Comparison of ENCODE assay signal across 22 cellular contexts in genomic region chr18:26516964-26517363, GRCh38. TPM values are rescaled to one million over a fixed set of nuclear protein-coding genes. Genes with fewer than 3 reads are reported as not detected.
DNase-seq lines count a peak whose midpoint lies in the region; ATAC-seq and TF ChIP-seq lines count a peak whose summit lies in the region.
"Had no signal": no experiment of that assay in that cellular context is flagged by ENCODE, and none has a peak within 500 bp of the region (broad histone marks: within the 10 kb centered on the region; RNA-seq: fewer than 3 reads in every experiment).

No MANE protein-coding gene starts in this region.

- H3K4me1 ChIP-seq in iPS-20b (ENCODE audit: insufficient read depth, low read length) = peaks cover 18% of the 10 kb centered on the region; the same call in 1 of the 2 replicates
- H3K4me1 ChIP-seq: ascending aorta, sigmoid colon had no signal

- H3K4me3 Mint-ChIP-seq in type B pancreatic cell = peak overlapping the region; percentile 45
- H3K4me3 Mint-ChIP-seq: activated CD4-positive, alpha-beta T cell treated with anti-CD3 and anti-CD28 coated beads for 36 hours; activated CD8-positive, alpha-beta T cell treated with anti-CD3 and anti-CD28 coated beads, Interleukin-2, amount 10 ng/mL, durations not matched to agents 7 days and 5 days; activated naive CD8-positive, alpha-beta T cell; CD4-positive, alpha-beta T cell; IgD-negative memory B cell; stimulated activated naive CD8-positive, alpha-beta T cell treated with anti-CD3 and anti-CD28 coated beads, Interleukin-15, Interleukin-2, amounts not matched to agents 100 ng/mL and 50 ng/mL, for 24 hours; T-helper 17 cell had no signal

- H3K36me3 ChIP-seq in brain microvascular endothelial cell (replicated peaks) (no peaks in the 10 kb centered on the region), iPS-20b (ENCODE audit: insufficient read depth, low read depth, low read length) (no peaks in the 10 kb centered on the region)
- H3K36me3 ChIP-seq: ascending aorta, sigmoid colon had no signal

- H3K27ac Mint-ChIP-seq in type B pancreatic cell = peak overlapping the region; percentile 26
- H3K27ac Mint-ChIP-seq: activated CD4-positive, alpha-beta T cell treated with anti-CD3 and anti-CD28 coated beads for 36 hours; activated CD8-positive, alpha-beta T cell treated with anti-CD3 and anti-CD28 coated beads, Interleukin-2, amount 10 ng/mL, durations not matched to agents 7 days and 5 days; activated naive CD8-positive, alpha-beta T cell; CD4-positive, alpha-beta T cell; IgD-negative memory B cell; stimulated activated naive CD8-positive, alpha-beta T cell treated with anti-CD3 and anti-CD28 coated beads, Interleukin-15, Interleukin-2, amounts not matched to agents 100 ng/mL and 50 ng/mL, for 24 hours; T-helper 17 cell had no signal

- H3K27me3 Mint-ChIP-seq in type B pancreatic cell = no peaks in the 10 kb centered on the region
- H3K27me3 Mint-ChIP-seq: activated CD4-positive, alpha-beta T cell treated with anti-CD3 and anti-CD28 coated beads for 36 hours; activated naive CD8-positive, alpha-beta T cell; CD4-positive, alpha-beta T cell; IgD-negative memory B cell; stimulated activated naive CD8-positive, alpha-beta T cell treated with anti-CD3 and anti-CD28 coated beads, Interleukin-15, Interleukin-2, amounts not matched to agents 100 ng/mL and 50 ng/mL, for 24 hours; T-helper 17 cell had no signal

- in situ Hi-C loops in brain microvascular endothelial cell (cut with HindIII; ENCODE audit: low pct_ligation_motif_present, low sequenced_read_pairs) = no loop called here

- DNase-seq in Right ventricle myocardium superior (no peak), Right ventricle myocardium inferior (ENCODE audit: missing footprints) (no peak), brain microvascular endothelial cell (peak; percentile 46), type B pancreatic cell (ENCODE audit: extremely low spot score, unreplicated experiment) (no peak), SK-N-DZ (ENCODE audit: low spot score) (no peak)
- DNase-seq: activated CD4-positive, alpha-beta T cell treated with anti-CD3 and anti-CD28 coated beads for 36 hours; activated CD8-positive, alpha-beta T cell treated with anti-CD3 and anti-CD28 coated beads, Interleukin-2, amount 10 ng/mL, durations not matched to agents 7 days and 5 days; CD4-positive, alpha-beta T cell; dorsolateral prefrontal cortex; NCI-H1048; NCI-H187; NCI-H2171 treated with DMSO at 0.1 percent for 48 hours; NCI-H524 treated with DMSO at 0.1 percent for 48 hours; sigmoid colon; T-helper 17 cell had no signal

- H3K9me3 Mint-ChIP-seq in type B pancreatic cell = no peaks in the 10 kb centered on the region
- H3K9me3 Mint-ChIP-seq: CD4-positive, alpha-beta T cell; stimulated activated naive CD8-positive, alpha-beta T cell treated with anti-CD3 and anti-CD28 coated beads, Interleukin-15, Interleukin-2, amounts not matched to agents 100 ng/mL and 50 ng/mL, for 24 hours had no signal

- no peak overlapping the region for H3K27ac ChIP-seq in brain microvascular endothelial cell
- no peak overlapping the region for H3K27ac ChIP-seq in iPS-20b (ENCODE audit: low read length)
- H3K27ac ChIP-seq: ascending aorta, sigmoid colon had no signal

- H3K4me3 ChIP-seq in brain microvascular endothelial cell (ENCODE audit: low read depth, low read length) (no peak overlapping the region), iPS-20b (ENCODE audit: low read length) (no peak overlapping the region)
- H3K4me3 ChIP-seq: ascending aorta, dorsolateral prefrontal cortex, sigmoid colon had no signal

- H3K4me1 Mint-ChIP-seq in type B pancreatic cell (ENCODE audit: unreplicated experiment) = peaks cover 59% of the 10 kb centered on the region
- H3K4me1 Mint-ChIP-seq: activated CD4-positive, alpha-beta T cell treated with anti-CD3 and anti-CD28 coated beads for 36 hours had no signal

- H3K9ac ChIP-seq in iPS-20b (ENCODE audit: low read depth, low read length) = peak overlapping the region; percentile 19; the same call in 1 of the 2 replicates

- H3K9me3 ChIP-seq in iPS-20b (ENCODE audit: insufficient read depth, low read depth, low read length) = no peaks in the 10 kb centered on the region
- H3K9me3 ChIP-seq: ascending aorta, sigmoid colon had no signal

- TF ChIP-seq CTCF in brain microvascular endothelial cell (IDR thresholded peaks at IDR 0.05; ENCODE audit: low read depth, low read length, missing control alignments) (no peak), type B pancreatic cell (conservative IDR thresholded peaks at IDR 0.05) (no peak)

- H3K27me3 ChIP-seq in brain microvascular endothelial cell (replicated peaks) = no peaks in the 10 kb centered on the region
- H3K27me3 ChIP-seq in iPS-20b (ENCODE audit: insufficient read depth, low read length) = no peaks in the 10 kb centered on the region
- H3K27me3 ChIP-seq: ascending aorta, dorsolateral prefrontal cortex, sigmoid colon had no signal

- peak; percentile 42 for ATAC-seq in Right ventricle myocardium superior (ENCODE audit: poor library complexity)
- no peak for ATAC-seq in Right ventricle myocardium inferior
- ATAC-seq in HG03175 (IDR thresholded peaks at IDR 0.05; ENCODE audit: unreplicated experiment) = no peak
- ATAC-seq in HG03097 (IDR thresholded peaks at IDR 0.05; ENCODE audit: low FRiP score, unreplicated experiment) = no peak
- ATAC-seq: activated CD4-positive, alpha-beta T cell treated with anti-CD3 and anti-CD28 coated beads for 36 hours; activated CD8-positive, alpha-beta T cell treated with anti-CD3 and anti-CD28 coated beads, Interleukin-2, amount 10 ng/mL, durations not matched to agents 7 days and 5 days; T-helper 17 cell had no signal

- intact Hi-C loops in Right ventricle myocardium superior (cut with DNase I) (no loop called here), Right ventricle myocardium inferior (cut with DNase I) (no loop called here)

- H3K36me3 Mint-ChIP-seq in type B pancreatic cell = peaks cover 17% of the 10 kb centered on the region

RNA-seq across cellular contexts. Expression of gene KCTD1, which starts 31.4 kb away (rescaled TPM):
- total RNA-seq in Right ventricle myocardium superior (16.1 TPM), Right ventricle myocardium inferior (15.4 TPM), type B pancreatic cell (ENCODE audit: low replicate concordance) (83.8 and 163 TPM in 2 replicates)
- polyA plus RNA-seq in SK-N-DZ (2014; cell fraction: cytosol; rRNA removed) = 21.6 and 26.3 TPM in 2 replicates
- polyA plus RNA-seq in SK-N-DZ (2014; cell fraction: nucleus; rRNA removed) = 11.0 and 13.0 TPM in 2 replicates
